In the genomic region with DNA sequence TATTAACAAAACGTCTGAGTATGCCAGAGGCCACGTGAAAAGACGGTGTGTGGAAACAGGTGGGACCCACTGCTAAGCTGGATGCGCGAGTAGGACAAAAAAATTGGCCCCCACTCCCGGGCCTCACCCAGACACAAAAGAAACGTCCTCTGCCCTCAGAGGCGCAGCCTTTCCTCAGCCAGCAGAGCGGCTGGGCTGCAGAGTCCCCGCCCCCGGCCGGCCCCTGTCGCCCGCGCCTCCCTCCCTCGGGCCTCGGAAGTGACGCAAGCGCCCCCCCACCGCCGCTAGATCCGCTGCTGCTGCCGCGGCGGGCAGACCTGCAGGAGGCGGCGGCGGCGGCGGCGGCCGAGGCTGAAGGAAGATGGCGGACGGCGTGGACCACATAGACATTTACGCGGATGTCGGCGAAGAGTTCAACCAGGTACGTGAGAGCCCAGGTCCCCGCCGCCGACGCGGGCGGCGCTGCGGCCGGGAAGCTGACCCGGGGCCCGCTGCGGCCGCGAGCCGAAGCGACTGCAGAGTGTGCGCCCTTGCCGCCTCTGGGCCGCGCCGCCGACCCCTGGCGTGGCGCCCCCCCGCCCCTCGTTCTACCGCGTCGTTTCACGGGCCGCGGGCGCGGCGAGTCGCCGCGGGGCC, we compare ENCODE assay signal across 8 cellular contexts. TPM values are rescaled to one million over a fixed set of nuclear protein-coding genes. Genes with fewer than 3 reads are reported as not detected.
DNase-seq lines count a peak whose midpoint lies in the region; ATAC-seq, FAIRE-seq and TF ChIP-seq lines count a peak whose summit lies in the region.

A gene with protein sequence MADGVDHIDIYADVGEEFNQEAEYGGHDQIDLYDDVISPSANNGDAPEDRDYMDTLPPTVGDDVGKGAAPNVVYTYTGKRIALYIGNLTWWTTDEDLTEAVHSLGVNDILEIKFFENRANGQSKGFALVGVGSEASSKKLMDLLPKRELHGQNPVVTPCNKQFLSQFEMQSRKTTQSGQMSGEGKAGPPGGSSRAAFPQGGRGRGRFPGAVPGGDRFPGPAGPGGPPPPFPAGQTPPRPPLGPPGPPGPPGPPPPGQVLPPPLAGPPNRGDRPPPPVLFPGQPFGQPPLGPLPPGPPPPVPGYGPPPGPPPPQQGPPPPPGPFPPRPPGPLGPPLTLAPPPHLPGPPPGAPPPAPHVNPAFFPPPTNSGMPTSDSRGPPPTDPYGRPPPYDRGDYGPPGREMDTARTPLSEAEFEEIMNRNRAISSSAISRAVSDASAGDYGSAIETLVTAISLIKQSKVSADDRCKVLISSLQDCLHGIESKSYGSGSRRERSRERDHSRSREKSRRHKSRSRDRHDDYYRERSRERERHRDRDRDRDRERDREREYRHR (plus strand): TSS at position 284 of the 636 bp plus-strand sequence. CDS start 78 bp downstream, at position 362.

- peak within 1 kb of the TSS; percentile 71 for H4K91ac ChIP-seq in IMR-90 (ENCODE audit: insufficient read depth, low read depth, low read length)

- peak within 1 kb of the TSS; percentile 91 for H3K56ac ChIP-seq in IMR-90 (ENCODE audit: extremely low read depth, insufficient read depth, low read length)

- H3K79me1 ChIP-seq in IMR-90 (ENCODE audit: low read depth in 1 of 2, low read length in 2 of 2): peaks cover 0 to 22% of the 10 kb centered on the region in 2 experiments; a peak in 2 of 4 replicates

- H3K4me2 ChIP-seq in IMR-90 (ENCODE audit: low read depth, low read length) (peak within 1 kb of the TSS; percentile 98), OCI-LY7 (ENCODE audit: low read length) (peak within 1 kb of the TSS; percentile 99), endothelial cell of umbilical vein (ENCODE audit: insufficient read depth, low read length) (peak within 1 kb of the TSS; percentile 99)

- ATAC-seq in GM21529 (IDR thresholded peaks at IDR 0.05; ENCODE audit: unreplicated experiment) (peak; percentile 90), IMR-90 (ENCODE audit: low read depth) (peak; percentile 96)

- FAIRE-seq in endothelial cell of umbilical vein (lab: Jason Lieb, UNC): peak; percentile 74

- H2AFZ ChIP-seq in IMR-90 (replicated peaks; ENCODE audit: low read length, poor library complexity): peak within 1 kb of the TSS; percentile 93
- peak within 1 kb of the TSS; percentile 92 for H2AFZ ChIP-seq in OCI-LY7 (ENCODE audit: low read length)
- peak within 1 kb of the TSS; percentile 90 for H2AFZ ChIP-seq in endothelial cell of umbilical vein (ENCODE audit: low read depth, low read length)

- H3K4me1 ChIP-seq in IMR-90 (ENCODE audit: control insufficient read depth, insufficient read depth, low read length): peaks cover 5% of the 10 kb centered on the region
- H3K4me1 ChIP-seq in OCI-LY7 (ENCODE audit: insufficient read depth, low read length, poor library complexity, severe bottlenecking): peaks cover 44% of the 10 kb centered on the region
- H3K4me1 ChIP-seq in endothelial cell of umbilical vein (ENCODE audit: control insufficient read depth, extremely low read depth, insufficient read depth, low read length): peaks cover 17% of the 10 kb centered on the region

- TF ChIP-seq CTCF in IMR-90 (conservative IDR thresholded peaks at IDR 0.05; ENCODE audit: low read depth, low read length): no peak
- no peak for TF ChIP-seq CTCF in OCI-LY7 (conservative IDR thresholded peaks at IDR 0.05; ENCODE audit: low read length)
- TF ChIP-seq CTCF in endothelial cell of umbilical vein (IDR thresholded peaks at IDR 0.05; ENCODE audit: extremely low read depth in 1 of 2, insufficient read depth in 1 of 2, low read depth in 1 of 2, low read length in 2 of 2): no peak

- H2BK5ac ChIP-seq in IMR-90 (ENCODE audit: low read depth, low read length, poor library complexity, severe bottlenecking): peak within 1 kb of the TSS; percentile 80

- H3K18ac ChIP-seq in IMR-90 (ENCODE audit: low read depth, low read length): peak within 1 kb of the TSS; percentile 64

- H3K14ac ChIP-seq in IMR-90 (replicated peaks; ENCODE audit: low read depth, low read length): peak within 1 kb of the TSS; percentile 97

- intact Hi-C loops in IMR-90 (cut with micrococcal nuclease) (no loop called here), OCI-LY7 (cut with micrococcal nuclease; ENCODE audit: unreplicated experiment) (loop anchor here (1.0 kb wide), 1 partner anchor 82 kb away; no protein-coding TSS in a partner anchor), endothelial cell of umbilical vein (cut with micrococcal nuclease) (loop anchor here (1.0 to 10.0 kb wide), 2 partner anchors 346 to 625 kb away; partner anchors contain the start of genes CCT2 and RAP1B)

- peak within 1 kb of the TSS; percentile 35; the same call in 1 of the 3 replicates for H2BK15ac ChIP-seq in IMR-90 (ENCODE audit: low read depth, low read length)

- H4K5ac ChIP-seq in IMR-90 (ENCODE audit: low read depth, low read length): peak within 1 kb of the TSS; percentile 73

- H3K9me3 ChIP-seq in IMR-90 (ENCODE audit: control insufficient read depth, insufficient read depth, low read length): no peaks in the 10 kb centered on the region
- H3K9me3 ChIP-seq in OCI-LY7 (ENCODE audit: low read length): no peaks in the 10 kb centered on the region
- no peaks in the 10 kb centered on the region for H3K9me3 ChIP-seq in endothelial cell of umbilical vein (replicated peaks; ENCODE audit: control insufficient read depth, insufficient read depth, low read length)

- peak within 1 kb of the TSS; percentile 75 for H3K27ac ChIP-seq in IMR-90 (ENCODE audit: insufficient read depth, low read length)
- H3K27ac ChIP-seq in OCI-LY7 (ENCODE audit: low read depth, low read length, poor library complexity, severe bottlenecking): peak within 1 kb of the TSS; percentile 74
- peak within 1 kb of the TSS; percentile 89 for H3K27ac ChIP-seq in endothelial cell of umbilical vein (ENCODE audit: insufficient read depth, low read depth, low read length)

- WGBS in IMR-90 (ENCODE audit: extremely low coverage in 2 of 2, insufficient read length in 1 of 2), 2 experiments: 0% methylated on average over 38 of the region's 78 CpGs; no CpG with 5 or more reads in 1 of the 2 experiments

- peak within 1 kb of the TSS; percentile 84 for H2AK9ac ChIP-seq in IMR-90 (replicated peaks; ENCODE audit: low read depth, low read length, poor library complexity)

- H3K4ac ChIP-seq in IMR-90 (ENCODE audit: low read depth, low read length): peak within 1 kb of the TSS; percentile 90

- DNase-seq in DMS114 treated with DMSO at 0.1 percent for 48 hours (lab: John Stamatoyannopoulos, UW; ENCODE audit: unreplicated experiment) (peak; percentile 88), IMR-90 (peak; percentile 84), OCI-LY7 (ENCODE audit: low spot score) (peak; percentile 96), activated T-cell treated with anti-CD3 and anti-CD28 coated beads for 1 hour (ENCODE audit: low read depth) (peak; percentile 93), endothelial cell of umbilical vein (ENCODE audit: low read depth, low spot score) (peak; percentile 95), middle frontal gyrus (ENCODE audit: extremely low spot score, low spot score) (peak; percentile 90)
- peak; percentile 93 to 94 for DNase-seq in stimulated activated CD8-positive, alpha-beta memory T cell treated with anti-CD3 and anti-CD28 coated beads, Interleukin-2, amount 100 ng/mL, for 1 hour (ENCODE audit: low read depth in 2 of 2)

- CTCF ChIA-PET in IMR-90 (lab: Yijun Ruan, JAX) (no interaction called here), OCI-LY7 (lab: Charles Lee; ENCODE audit: unreplicated experiment) (no interaction called here), endothelial cell of umbilical vein (lab: Charles Lee) (no interaction called here)

- no peaks in the 10 kb centered on the region for H3K9me2 ChIP-seq in OCI-LY7 (ENCODE audit: insufficient read depth, low read length)

- peak within 1 kb of the TSS; percentile 75 for H2BK120ac ChIP-seq in IMR-90 (ENCODE audit: low read depth, low read length)

- POLR2A ChIA-PET in IMR-90 (lab: Charles Lee; ENCODE audit: unreplicated experiment) (no interaction called here), OCI-LY7 (lab: Charles Lee) (interaction anchor here (0.6 to 0.9 kb wide), 2 partner anchors 17 to 584 kb away, joined by 3 read pairs; no protein-coding TSS in a partner anchor), endothelial cell of umbilical vein (lab: Charles Lee) (no interaction called here)

- peak within 1 kb of the TSS; percentile 91 to 92 for H4K8ac ChIP-seq in IMR-90 (ENCODE audit: low read depth in 2 of 2, low read length in 2 of 2)

- H3K9me1 ChIP-seq in IMR-90 (ENCODE audit: insufficient read depth, low read length) (peaks cover 13% of the 10 kb centered on the region), endothelial cell of umbilical vein (replicated peaks; ENCODE audit: control insufficient read depth, extremely low read depth, insufficient read depth, low read length) (no peaks in the 10 kb centered on the region)

- H4K20me1 ChIP-seq in IMR-90 (ENCODE audit: insufficient read depth, low read length) (peaks cover 42% of the 10 kb centered on the region), OCI-LY7 (ENCODE audit: insufficient read depth, low read length) (peaks cover 34% of the 10 kb centered on the region), endothelial cell of umbilical vein (replicated peaks; ENCODE audit: control insufficient read depth, extremely low read depth, insufficient read depth, low read length) (peaks cover 3% of the 10 kb centered on the region)

- H3K79me2 ChIP-seq in OCI-LY7 (ENCODE audit: insufficient read depth, low read depth, low read length): peaks cover 46% of the 10 kb centered on the region
- peaks cover 50% of the 10 kb centered on the region for H3K79me2 ChIP-seq in endothelial cell of umbilical vein (ENCODE audit: control insufficient read depth, insufficient read depth, low read length)

- BruUV-seq in IMR-90 (replicated peaks; lab: Mats Ljungman, UMichigan): no TSS peak
- no TSS peak for BruUV-seq in OCI-LY7 (replicated peaks; lab: Mats Ljungman, UMichigan)
- no TSS peak for BruUV-seq in endothelial cell of umbilical vein (replicated peaks; lab: Mats Ljungman, UMichigan)

- H3K36me3 ChIP-seq in IMR-90 (ENCODE audit: control insufficient read depth, insufficient read depth, low read length): no peaks in the 10 kb centered on the region; the same call in 1 of the 2 replicates
- peaks cover 35% of the 10 kb centered on the region for H3K36me3 ChIP-seq in OCI-LY7 (ENCODE audit: insufficient read depth, low read length)
- H3K36me3 ChIP-seq in endothelial cell of umbilical vein (ENCODE audit: control insufficient read depth in 2 of 2, extremely low read depth in 1 of 2, insufficient read depth in 2 of 2, low read length in 2 of 2): no peaks in the 10 kb centered on the region

- peak within 1 kb of the TSS; percentile 92 for H3K4me3 ChIP-seq in IMR-90 (ENCODE audit: insufficient read depth, low read depth, low read length)
- peak within 1 kb of the TSS; percentile 81 for H3K4me3 ChIP-seq in OCI-LY7 (ENCODE audit: low read depth, low read length, poor library complexity, severe bottlenecking)
- H3K4me3 ChIP-seq in endothelial cell of umbilical vein (replicated peaks in 1 of 3; ENCODE audit: insufficient read depth in 1 of 3, low read depth in 1 of 3, low read length in 3 of 3): peak within 1 kb of the TSS; percentile 60 to 99 (median 99)

- TF ChIP-seq POLR2A in IMR-90 (IDR thresholded peaks at IDR 0.05; ENCODE audit: low read depth, low read length): peak; percentile 87
- peak; percentile 93 for TF ChIP-seq POLR2A in endothelial cell of umbilical vein (IDR thresholded peaks at IDR 0.05; ENCODE audit: low read depth, low read length)

- peak within 1 kb of the TSS; percentile 86 for H3K23ac ChIP-seq in IMR-90 (ENCODE audit: low read depth, low read length)

- peak within 1 kb of the TSS; percentile 56; the same call in 1 of the 2 replicates for H2BK20ac ChIP-seq in IMR-90 (ENCODE audit: low read depth, low read length)

- TF ChIP-seq RAD21 in IMR-90 (IDR thresholded peaks at IDR 0.05; ENCODE audit: low read length): no peak

- H3K9ac ChIP-seq in IMR-90 (ENCODE audit: low read depth, low read length) (peak within 1 kb of the TSS; percentile 92), endothelial cell of umbilical vein (replicated peaks; ENCODE audit: extremely low read depth, insufficient read depth, low read length) (peak within 1 kb of the TSS; percentile 98)

- in situ Hi-C loops in IMR-90 (cut with MboI; ENCODE audit: low sequenced_read_pairs): no loop called here

- dilution Hi-C loops in IMR-90 (cut with HindIII; ENCODE audit: low sequenced_read_pairs, unreplicated experiment) (no loop called here), endothelial cell of umbilical vein (cut with MboI; ENCODE audit: extremely low pct_ligation_motif_present, low sequenced_read_pairs) (no loop called here)

- no peaks in the 10 kb centered on the region for H3K27me3 ChIP-seq in IMR-90 (ENCODE audit: control insufficient read depth, insufficient read depth, low read length)
- peaks cover 2% of the 10 kb centered on the region in 2 experiments for H3K27me3 ChIP-seq in endothelial cell of umbilical vein (ENCODE audit: control insufficient read depth in 2 of 2, insufficient read depth in 2 of 2, low read length in 2 of 2)

- H2AK5ac ChIP-seq in IMR-90 (ENCODE audit: low read depth, low read length): no peak within 1 kb of the TSS

RNA-seq across cellular contexts. Expression of the gene that starts here (rescaled TPM):
- total RNA-seq in IMR-90 (2012; rRNA removed) (9.1 and 13.9 TPM in 2 replicates), OCI-LY7 (2022) (163 and 165 TPM in 2 replicates), endothelial cell of umbilical vein (86.2 and 91.7 TPM in 2 replicates)
- polyA plus RNA-seq in IMR-90 (2012; rRNA removed) (39.3 and 40.7 TPM in 2 replicates), endothelial cell of umbilical vein (53.8 and 55.8 TPM in 2 replicates)
- 6.3 and 19.2 TPM in 2 replicates for polyA plus RNA-seq in IMR-90 (2012; cell fraction: cytosol; rRNA removed)
- polyA plus RNA-seq in IMR-90 (2012; cell fraction: nucleus; rRNA removed; ENCODE audit: low replicate concordance): 33.6 and 40.9 TPM in 2 replicates
- 90.4 and 207 TPM in 2 replicates for total RNA-seq in OCI-LY7 (2014; rRNA removed; shearing (Covaris generic))
- polyA plus RNA-seq in endothelial cell of umbilical vein (2011; cell fraction: cytosol; rRNA removed): 39.1 and 41.8 TPM in 2 replicates
- polyA plus RNA-seq in endothelial cell of umbilical vein (2011; cell fraction: nucleus; rRNA removed): 65.2 and 82.8 TPM in 2 replicates
- 72.0 and 120 TPM in 2 replicates for polyA plus RNA-seq in endothelial cell of umbilical vein (2012)
- 66.2 and 72.7 TPM in 2 replicates for polyA minus RNA-seq in endothelial cell of umbilical vein
- polyA minus RNA-seq in endothelial cell of umbilical vein (2011; cell fraction: cytosol; rRNA and poly(A)+ RNA removed): 52.5 TPM
- polyA minus RNA-seq in endothelial cell of umbilical vein (2011; cell fraction: nucleus; rRNA and poly(A)+ RNA removed): 75.4 and 77.7 TPM in 2 replicates

Comparison
In these comparisons a context has a peak if more than half of its experiments do, and no peak if none do; other contexts are left out.
1. Peak in every context shown above with its lines: DNase-seq, ATAC-seq, H3K4me3 ChIP-seq and H3K27ac ChIP-seq.